In the genomic region with DNA sequence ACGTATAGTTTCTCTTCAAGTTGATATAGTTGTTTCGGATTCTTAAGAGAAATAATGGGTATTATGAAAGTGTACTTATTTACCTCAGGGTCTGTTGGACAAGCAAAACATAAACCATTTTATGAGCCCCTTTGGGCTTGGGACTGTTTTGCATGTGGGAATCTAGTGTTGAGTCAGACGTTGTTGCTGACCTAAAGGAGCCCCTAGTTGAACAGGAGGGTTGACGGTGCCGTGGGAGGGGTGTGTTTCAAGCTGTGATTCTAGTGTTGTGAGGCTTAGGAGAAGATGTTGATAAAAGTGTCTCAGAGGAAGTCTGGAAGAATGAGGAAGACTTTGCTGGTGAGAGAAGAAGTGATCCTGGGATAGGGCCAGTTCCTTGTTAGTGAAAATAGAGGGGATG, we compare ENCODE assay signal across 9 cellular contexts.
DNase-seq lines count a peak whose midpoint lies in the region; ATAC-seq and TF ChIP-seq lines count a peak whose summit lies in the region.
"Had no signal": no experiment of that assay in that cellular context is flagged by ENCODE, and none has a peak within 500 bp of the region (broad histone marks: within the 10 kb centered on the region; RNA-seq: fewer than 3 reads in every experiment).

No MANE protein-coding gene starts in this region.

- no peaks in the 10 kb centered on the region for H3K9me3 Mint-ChIP-seq in activated naive CD4-positive, alpha-beta T cell treated with anti-CD3 and anti-CD28 coated beads, Interleukin-2, amount 50 U/mL, for 24 hours
- no peaks in the 10 kb centered on the region for H3K9me3 Mint-ChIP-seq in activated naive CD4-positive, alpha-beta T cell treated with anti-CD3 and anti-CD28 coated beads, Interleukin-2, amount 10 ng/mL, durations not matched to agents 7 days and 5 days
- no peaks in the 10 kb centered on the region for H3K9me3 Mint-ChIP-seq in activated B cell treated with CpG ODN at 0.5 μM for 24 hours
- peaks cover 0 to 8% of the 10 kb centered on the region in 2 donors for H3K9me3 Mint-ChIP-seq in stimulated activated naive B cell treated with anti-CD40 and anti-IgM and Interleukin-4, amounts not matched to agents 10 μg/mL and 1 μg/mL and 100 μg/mL, for 72 hours

- TF ChIP-seq CTCF in activated B cell treated with CpG ODN at 0.5 μM for 24 hours (IDR thresholded peaks at IDR 0.05), result no peak

- POLR2A ChIA-PET in activated B cell treated with CpG ODN at 0.5 μM for 24 hours (lab: Charles Lee), result no interaction called here

- no peaks in the 10 kb centered on the region for H3K27me3 Mint-ChIP-seq in activated naive CD4-positive, alpha-beta T cell treated with anti-CD3 and anti-CD28 coated beads, Interleukin-2, amount 50 U/mL, for 24 hours
- H3K27me3 Mint-ChIP-seq in activated naive CD4-positive, alpha-beta T cell treated with anti-CD3 and anti-CD28 coated beads, Interleukin-2, amount 10 ng/mL, durations not matched to agents 7 days and 5 days, result no peaks in the 10 kb centered on the region
- H3K27me3 Mint-ChIP-seq in activated B cell treated with CpG ODN at 0.5 μM for 24 hours, result no peaks in the 10 kb centered on the region
- H3K27me3 Mint-ChIP-seq in stimulated activated naive B cell treated with anti-CD40 and anti-IgM and Interleukin-4, amounts not matched to agents 10 μg/mL and 1 μg/mL and 100 μg/mL, for 72 hours, result no peaks in the 10 kb centered on the region

- H3K36me3 Mint-ChIP-seq in activated naive CD4-positive, alpha-beta T cell treated with anti-CD3 and anti-CD28 coated beads, Interleukin-2, amount 50 U/mL, for 24 hours, result peaks cover 9% of the 10 kb centered on the region
- peaks cover 17% of the 10 kb centered on the region for H3K36me3 Mint-ChIP-seq in activated naive CD4-positive, alpha-beta T cell treated with anti-CD3 and anti-CD28 coated beads, Interleukin-2, amount 10 ng/mL, durations not matched to agents 7 days and 5 days
- H3K36me3 Mint-ChIP-seq in activated B cell treated with CpG ODN at 0.5 μM for 24 hours (ENCODE audit: low read depth), result peaks cover 14% of the 10 kb centered on the region
- peaks cover 14 to 29% of the 10 kb centered on the region in 2 donors for H3K36me3 Mint-ChIP-seq in stimulated activated naive B cell treated with anti-CD40 and anti-IgM and Interleukin-4, amounts not matched to agents 10 μg/mL and 1 μg/mL and 100 μg/mL, for 72 hours

- intact Hi-C loops in activated B cell treated with CpG ODN at 0.5 μM for 24 hours (cut with micrococcal nuclease), result loop anchor here (2.0 to 5.0 kb wide), 2 partner anchors 16 to 125 kb away; no protein-coding TSS in a partner anchor
- intact Hi-C loops in sciatic nerve (cut with DNase I), result no loop called here

- peaks cover 77% of the 10 kb centered on the region for H3K4me1 Mint-ChIP-seq in activated naive CD4-positive, alpha-beta T cell treated with anti-CD3 and anti-CD28 coated beads, Interleukin-2, amount 50 U/mL, for 24 hours
- H3K4me1 Mint-ChIP-seq in activated naive CD4-positive, alpha-beta T cell treated with anti-CD3 and anti-CD28 coated beads, Interleukin-2, amount 10 ng/mL, durations not matched to agents 7 days and 5 days, result peaks cover 29% of the 10 kb centered on the region
- H3K4me1 Mint-ChIP-seq in activated B cell treated with CpG ODN at 0.5 μM for 24 hours, result peaks cover 70% of the 10 kb centered on the region
- H3K4me1 Mint-ChIP-seq in stimulated activated naive B cell treated with anti-CD40 and anti-IgM and Interleukin-4, amounts not matched to agents 10 μg/mL and 1 μg/mL and 100 μg/mL, for 72 hours, result peaks cover 44 to 67% of the 10 kb centered on the region in 2 donors

- peak overlapping the region; percentile 48 for H3K27ac Mint-ChIP-seq in activated naive CD4-positive, alpha-beta T cell treated with anti-CD3 and anti-CD28 coated beads, Interleukin-2, amount 50 U/mL, for 24 hours
- no peak overlapping the region for H3K27ac Mint-ChIP-seq in activated naive CD4-positive, alpha-beta T cell treated with anti-CD3 and anti-CD28 coated beads, Interleukin-2, amount 10 ng/mL, durations not matched to agents 7 days and 5 days
- peak overlapping the region; percentile 54 for H3K27ac Mint-ChIP-seq in activated B cell treated with CpG ODN at 0.5 μM for 24 hours
- H3K27ac Mint-ChIP-seq in stimulated activated naive B cell treated with anti-CD40 and anti-IgM and Interleukin-4, amounts not matched to agents 10 μg/mL and 1 μg/mL and 100 μg/mL, for 72 hours, result peak overlapping the region; percentile 22

- peak; percentile 85 for ATAC-seq in HG02870 (IDR thresholded peaks at IDR 0.05; ENCODE audit: unreplicated experiment)
- no peak for ATAC-seq in activated B cell treated with CpG ODN at 0.5 μM for 24 hours (ENCODE audit: low read depth)
- peak; percentile 60 to 61 for ATAC-seq in stimulated activated naive B cell treated with anti-CD40 and anti-IgM and Interleukin-4, amounts not matched to agents 10 μg/mL and 1 μg/mL and 100 μg/mL, for 72 hours (replicated peaks)
- no peak for ATAC-seq in sciatic nerve
- ATAC-seq in GM19328 (IDR thresholded peaks at IDR 0.05; ENCODE audit: unreplicated experiment), result no peak
- ATAC-seq: A549 had no signal

- H3K4me3 Mint-ChIP-seq in activated naive CD4-positive, alpha-beta T cell treated with anti-CD3 and anti-CD28 coated beads, Interleukin-2, amount 50 U/mL, for 24 hours, result no peak overlapping the region
- no peak overlapping the region for H3K4me3 Mint-ChIP-seq in activated naive CD4-positive, alpha-beta T cell treated with anti-CD3 and anti-CD28 coated beads, Interleukin-2, amount 10 ng/mL, durations not matched to agents 7 days and 5 days
- peak overlapping the region; percentile 51 for H3K4me3 Mint-ChIP-seq in activated B cell treated with CpG ODN at 0.5 μM for 24 hours
- H3K4me3 Mint-ChIP-seq in stimulated activated naive B cell treated with anti-CD40 and anti-IgM and Interleukin-4, amounts not matched to agents 10 μg/mL and 1 μg/mL and 100 μg/mL, for 72 hours, result peak overlapping the region in 1 of 2 donors; percentile 12

- CTCF ChIA-PET in activated naive CD4-positive, alpha-beta T cell treated with anti-CD3 and anti-CD28 coated beads, Interleukin-2, amount 10 ng/mL, durations not matched to agents 7 days and 5 days (lab: Charles Lee), result no interaction called here
- CTCF ChIA-PET in activated B cell treated with CpG ODN at 0.5 μM for 24 hours (lab: Charles Lee), result no interaction called here

- DNase-seq in activated naive CD4-positive, alpha-beta T cell treated with anti-CD3 and anti-CD28 coated beads, Interleukin-2, amount 10 ng/mL, durations not matched to agents 7 days and 5 days, result no peak
- DNase-seq in activated B cell treated with CpG ODN at 0.5 μM for 24 hours (no peak), sciatic nerve (ENCODE audit: low spot score) (no peak)
- no peak for DNase-seq in stimulated activated naive B cell treated with anti-CD40 and anti-IgM and Interleukin-4, amounts not matched to agents 10 μg/mL and 1 μg/mL and 100 μg/mL, for 72 hours
- DNase-seq in activated CD4-positive, alpha-beta T cell treated with anti-CD3 and anti-CD28 coated beads, Interleukin-2, amount 50 U/mL, for 1 hour, result no peak

Comparison
In these comparisons a context has a peak if more than half of its experiments do, and no peak if none do; other contexts are left out.
1. ATAC-seq: peak in HG02870 (single experiment) and stimulated activated naive B cell treated with anti-CD40 and anti-IgM and Interleukin-4, amounts not matched to agents 10 μg/mL and 1 μg/mL and 100 μg/mL, for 72 hours (2 of 2); none in activated B cell treated with CpG ODN at 0.5 μM for 24 hours (single experiment), sciatic nerve (single experiment) and GM19328 (single experiment).